In genomic region chr11:88335284-88335683, GRCh38 we compare ENCODE assay signal across 10 cellular contexts. TPM values are rescaled to one million over a fixed set of nuclear protein-coding genes. Genes with fewer than 3 reads are reported as not detected.
A peak's percentile ranks its signal among the peaks of the same experiment; 100 is the strongest.
DNase-seq lines count a peak whose midpoint lies in the region; ATAC-seq and TF ChIP-seq lines count a peak whose summit lies in the region.
"Had no signal": no experiment of that assay in that cellular context is flagged by ENCODE, and none has a peak within 500 bp of the region (broad histone marks: within the 10 kb centered on the region; RNA-seq: fewer than 3 reads in every experiment).

No MANE protein-coding gene starts in this region.

- no peaks in the 10 kb centered on the region for H3K9me2 ChIP-seq in SK-N-SH

- no peak for TF ChIP-seq CTCF in SK-N-SH (IDR thresholded peaks at IDR 0.05)
- TF ChIP-seq CTCF in RWPE2 (IDR thresholded peaks at IDR 0.05; ENCODE audit: poor library complexity, severe bottlenecking): no peak
- no peak for TF ChIP-seq CTCF in epithelial cell of proximal tubule (conservative IDR thresholded peaks at IDR 0.05; ENCODE audit: low read depth, low read length)
- no peak for TF ChIP-seq CTCF in dorsolateral prefrontal cortex (IDR thresholded peaks at IDR 0.05 in 54 of 56, conservative IDR thresholded peaks at IDR 0.05 in 2 of 56; ENCODE audit: low read depth in 1 of 56, partially characterized antibody in 56 of 56)

- TF ChIP-seq RAD21 in SK-N-SH (IDR thresholded peaks at IDR 0.05; ENCODE audit: low read length): no peak

- CTCF ChIA-PET in SK-N-SH (lab: Yijun Ruan, JAX): no interaction called here

- H3K4me3 ChIP-seq in SK-N-SH (ENCODE audit: low read depth in 2 of 2, low read length in 1 of 2): 0 out of 4 replicates have a peak overlapping the region, but pooled peaks of 1 of the 2 experiments have one; percentile 6
- peak overlapping the region; percentile 90 for H3K4me3 ChIP-seq in RWPE2 (ENCODE audit: severe bottlenecking)
- H3K4me3 ChIP-seq in epithelial cell of proximal tubule (ENCODE audit: low read depth, low read length): peak overlapping the region; percentile 95
- H3K4me3 ChIP-seq in skeletal muscle tissue (ENCODE audit: low read length in 3 of 3): peak overlapping the region in 2 of 3 donors; percentile 19 to 52
- H3K4me3 ChIP-seq in dorsolateral prefrontal cortex: peak overlapping the region in 25 of 59 donors; percentile 0 to 82 (median 25)

- intact Hi-C loops in dorsolateral prefrontal cortex (cut with DNase I): no loop called here

- no peaks in the 10 kb centered on the region for H4K20me1 ChIP-seq in SK-N-SH (ENCODE audit: insufficient read depth)

- peaks cover 5 to 20% of the 10 kb centered on the region in 2 experiments; a peak in 2 of 4 replicates for H3K4me1 ChIP-seq in SK-N-SH (ENCODE audit: control insufficient read depth in 1 of 2, insufficient read depth in 2 of 2, low read depth in 1 of 2, low read length in 1 of 2)
- peaks cover 48% of the 10 kb centered on the region for H3K4me1 ChIP-seq in RWPE2 (ENCODE audit: insufficient read depth, poor library complexity, severe bottlenecking)
- H3K4me1 ChIP-seq in skeletal muscle tissue (ENCODE audit: control insufficient read depth in 3 of 3, insufficient read depth in 3 of 3, low read length in 3 of 3): peaks cover 6 to 9% (median 8%) of the 10 kb centered on the region in 3 donors

- H2AFZ ChIP-seq in SK-N-SH (ENCODE audit: low read depth): no peak overlapping the region

- peaks cover 31% of the 10 kb centered on the region for H3K79me2 ChIP-seq in SK-N-SH (ENCODE audit: insufficient read depth)

- H3K27me3 ChIP-seq in SK-N-SH (ENCODE audit: insufficient read depth): no peaks in the 10 kb centered on the region
- no peaks in the 10 kb centered on the region for H3K27me3 ChIP-seq in RWPE2 (ENCODE audit: insufficient read depth, poor library complexity, severe bottlenecking)
- H3K27me3 ChIP-seq in skeletal muscle tissue (ENCODE audit: control insufficient read depth in 3 of 3, insufficient read depth in 3 of 3, low read length in 3 of 3): no peaks in the 10 kb centered on the region
- no peaks in the 10 kb centered on the region for H3K27me3 ChIP-seq in dorsolateral prefrontal cortex

- WGBS in SK-N-SH (ENCODE audit: low lambda C conversion rate): 94% methylated on average over 3 of the region's 4 CpGs

- H3F3A ChIP-seq in SK-N-SH (replicated peaks; ENCODE audit: insufficient read depth): no peaks in the 10 kb centered on the region

- DNase-seq in SK-N-SH (no peak), RWPE2 (ENCODE audit: low spot score) (no peak), epithelial cell of proximal tubule (ENCODE audit: low read depth) (no peak), NCI-H1417 treated with DMSO at 0.1 percent for 48 hours (lab: John Stamatoyannopoulos, UW) (no peak), DMS 273 treated with DMSO at 0.1 percent for 48 hours (lab: John Stamatoyannopoulos, UW) (no peak), dorsolateral prefrontal cortex (no peak)
- DNase-seq: ACHN had no signal

- peak overlapping the region; percentile 42 for H3K4me2 ChIP-seq in SK-N-SH

- H3K9me3 ChIP-seq in SK-N-SH: no peaks in the 10 kb centered on the region
- H3K9me3 ChIP-seq in RWPE2 (ENCODE audit: severe bottlenecking): no peaks in the 10 kb centered on the region
- H3K9me3 ChIP-seq in skeletal muscle tissue (ENCODE audit: control insufficient read depth in 3 of 3, low read length in 3 of 3): no peaks in the 10 kb centered on the region

- ATAC-seq in SK-N-SH treated with all-trans-retinoic acid at 6 μM for 48 hours (no peak), RWPE2 (ENCODE audit: low read depth) (no peak)
- ATAC-seq: left lobe of liver had no signal

- H3K9ac ChIP-seq in SK-N-SH (no peak overlapping the region), skeletal muscle tissue (ENCODE audit: low read depth in 1 of 3, low read length in 3 of 3) (no peak overlapping the region)

- TF ChIP-seq EP300 in SK-N-SH (IDR thresholded peaks at IDR 0.05; ENCODE audit: borderline replicate concordance in 1 of 2, low read depth in 1 of 2, low read length in 1 of 2): no peak

- POLR2A ChIA-PET in SK-N-SH (lab: Yijun Ruan, JAX): no interaction called here

- H3K27ac ChIP-seq in SK-N-SH (ENCODE audit: low read depth in 2 of 2, low read length in 1 of 2): no peak overlapping the region
- peak overlapping the region; percentile 58 for H3K27ac ChIP-seq in RWPE2 (ENCODE audit: poor library complexity, severe bottlenecking)
- H3K27ac ChIP-seq in skeletal muscle tissue (ENCODE audit: low read depth, low read length): no peak overlapping the region
- no peak overlapping the region for H3K27ac ChIP-seq in dorsolateral prefrontal cortex

- H3K36me3 ChIP-seq in SK-N-SH (replicated peaks in 1 of 2; ENCODE audit: control insufficient read depth in 1 of 2, insufficient read depth in 2 of 2, low read length in 1 of 2) (peaks cover 27 to 39% of the 10 kb centered on the region in 2 experiments), RWPE2 (ENCODE audit: low read depth) (peaks cover 57% of the 10 kb centered on the region), skeletal muscle tissue (ENCODE audit: control insufficient read depth in 3 of 3, insufficient read depth in 3 of 3, low read length in 3 of 3) (peaks cover 0 to 41% (median 5%) of the 10 kb centered on the region in 3 donors)

TF ChIP-seq in SK-N-SH, 30 proteins besides CTCF, POLR2A, EP300 and RAD21:
- TF ChIP-seq, protein P1, sequence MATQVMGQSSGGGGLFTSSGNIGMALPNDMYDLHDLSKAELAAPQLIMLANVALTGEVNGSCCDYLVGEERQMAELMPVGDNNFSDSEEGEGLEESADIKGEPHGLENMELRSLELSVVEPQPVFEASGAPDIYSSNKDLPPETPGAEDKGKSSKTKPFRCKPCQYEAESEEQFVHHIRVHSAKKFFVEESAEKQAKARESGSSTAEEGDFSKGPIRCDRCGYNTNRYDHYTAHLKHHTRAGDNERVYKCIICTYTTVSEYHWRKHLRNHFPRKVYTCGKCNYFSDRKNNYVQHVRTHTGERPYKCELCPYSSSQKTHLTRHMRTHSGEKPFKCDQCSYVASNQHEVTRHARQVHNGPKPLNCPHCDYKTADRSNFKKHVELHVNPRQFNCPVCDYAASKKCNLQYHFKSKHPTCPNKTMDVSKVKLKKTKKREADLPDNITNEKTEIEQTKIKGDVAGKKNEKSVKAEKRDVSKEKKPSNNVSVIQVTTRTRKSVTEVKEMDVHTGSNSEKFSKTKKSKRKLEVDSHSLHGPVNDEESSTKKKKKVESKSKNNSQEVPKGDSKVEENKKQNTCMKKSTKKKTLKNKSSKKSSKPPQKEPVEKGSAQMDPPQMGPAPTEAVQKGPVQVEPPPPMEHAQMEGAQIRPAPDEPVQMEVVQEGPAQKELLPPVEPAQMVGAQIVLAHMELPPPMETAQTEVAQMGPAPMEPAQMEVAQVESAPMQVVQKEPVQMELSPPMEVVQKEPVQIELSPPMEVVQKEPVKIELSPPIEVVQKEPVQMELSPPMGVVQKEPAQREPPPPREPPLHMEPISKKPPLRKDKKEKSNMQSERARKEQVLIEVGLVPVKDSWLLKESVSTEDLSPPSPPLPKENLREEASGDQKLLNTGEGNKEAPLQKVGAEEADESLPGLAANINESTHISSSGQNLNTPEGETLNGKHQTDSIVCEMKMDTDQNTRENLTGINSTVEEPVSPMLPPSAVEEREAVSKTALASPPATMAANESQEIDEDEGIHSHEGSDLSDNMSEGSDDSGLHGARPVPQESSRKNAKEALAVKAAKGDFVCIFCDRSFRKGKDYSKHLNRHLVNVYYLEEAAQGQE (IDR thresholded peaks at IDR 0.05; ENCODE audit: low read depth, low read length): no peak
- TF ChIP-seq GATA2 (CRISPR knock-in tag; IDR thresholded peaks at IDR 0.05): no peak
- TF ChIP-seq RXRA (IDR thresholded peaks at IDR 0.05; ENCODE audit: borderline replicate concordance, low read depth): no peak
- TF ChIP-seq RCOR1 (IDR thresholded peaks at IDR 0.05; ENCODE audit: low read length): no peak
- TF ChIP-seq FOXM1 (IDR thresholded peaks at IDR 0.05; ENCODE audit: low read depth): no peak
- no peak for TF ChIP-seq MEF2A (IDR thresholded peaks at IDR 0.05; ENCODE audit: borderline replicate concordance, low read depth)

TF ChIP-seq in SK-N-SH treated with all-trans-retinoic acid at 6 μM for 48 hours, 23 proteins besides CTCF, POLR2A, EP300 and RAD21 (continues in another document):
- TF ChIP-seq GLIS3 (CRISPR knock-in tag; IDR thresholded peaks at IDR 0.05): no peak
- TF ChIP-seq ESRRG (CRISPR knock-in tag; IDR thresholded peaks at IDR 0.05): no peak
- TF ChIP-seq ZNF565 (CRISPR knock-in tag; conservative IDR thresholded peaks at IDR 0.05; ENCODE audit: low read depth): no peak
- TF ChIP-seq, protein P2, sequence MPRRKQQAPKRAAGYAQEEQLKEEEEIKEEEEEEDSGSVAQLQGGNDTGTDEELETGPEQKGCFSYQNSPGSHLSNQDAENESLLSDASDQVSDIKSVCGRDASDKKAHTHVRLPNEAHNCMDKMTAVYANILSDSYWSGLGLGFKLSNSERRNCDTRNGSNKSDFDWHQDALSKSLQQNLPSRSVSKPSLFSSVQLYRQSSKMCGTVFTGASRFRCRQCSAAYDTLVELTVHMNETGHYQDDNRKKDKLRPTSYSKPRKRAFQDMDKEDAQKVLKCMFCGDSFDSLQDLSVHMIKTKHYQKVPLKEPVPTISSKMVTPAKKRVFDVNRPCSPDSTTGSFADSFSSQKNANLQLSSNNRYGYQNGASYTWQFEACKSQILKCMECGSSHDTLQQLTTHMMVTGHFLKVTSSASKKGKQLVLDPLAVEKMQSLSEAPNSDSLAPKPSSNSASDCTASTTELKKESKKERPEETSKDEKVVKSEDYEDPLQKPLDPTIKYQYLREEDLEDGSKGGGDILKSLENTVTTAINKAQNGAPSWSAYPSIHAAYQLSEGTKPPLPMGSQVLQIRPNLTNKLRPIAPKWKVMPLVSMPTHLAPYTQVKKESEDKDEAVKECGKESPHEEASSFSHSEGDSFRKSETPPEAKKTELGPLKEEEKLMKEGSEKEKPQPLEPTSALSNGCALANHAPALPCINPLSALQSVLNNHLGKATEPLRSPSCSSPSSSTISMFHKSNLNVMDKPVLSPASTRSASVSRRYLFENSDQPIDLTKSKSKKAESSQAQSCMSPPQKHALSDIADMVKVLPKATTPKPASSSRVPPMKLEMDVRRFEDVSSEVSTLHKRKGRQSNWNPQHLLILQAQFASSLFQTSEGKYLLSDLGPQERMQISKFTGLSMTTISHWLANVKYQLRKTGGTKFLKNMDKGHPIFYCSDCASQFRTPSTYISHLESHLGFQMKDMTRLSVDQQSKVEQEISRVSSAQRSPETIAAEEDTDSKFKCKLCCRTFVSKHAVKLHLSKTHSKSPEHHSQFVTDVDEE (CRISPR knock-in tag; IDR thresholded peaks at IDR 0.05): no peak

RNA-seq across cellular contexts. Expression of gene CTSC, which starts 2.3 kb away (rescaled TPM):
- 101 and 104 TPM in 2 replicates for polyA plus RNA-seq in SK-N-SH (2012; rRNA removed)
- 92.4 and 111 TPM in 2 replicates for polyA plus RNA-seq in SK-N-SH (2012; cell fraction: cytosol; rRNA removed)
- 25.4 and 47.1 TPM in 2 replicates for polyA plus RNA-seq in SK-N-SH (2012; cell fraction: nucleus; rRNA removed)
- total RNA-seq in epithelial cell of proximal tubule: 149 and 219 TPM in 2 replicates
- total RNA-seq in skeletal muscle tissue: 47.0 TPM
- 10 to 100 TPM in 103 of 120 experiments, 1 to 10 TPM in 17; 6.6 to 54.9 (median 15.3) TPM for total RNA-seq in dorsolateral prefrontal cortex
